Comparison of ENCODE assay signal across 16 cellular contexts in genomic region chr2:113694438-113694837, GRCh38.
DNase-seq lines count a peak whose midpoint lies in the region; ATAC-seq, FAIRE-seq and TF ChIP-seq lines count a peak whose summit lies in the region.
"Had no signal": no experiment of that assay in that cellular context is flagged by ENCODE, and none has a peak within 500 bp of the region (broad histone marks: within the 10 kb centered on the region; RNA-seq: fewer than 3 reads in every experiment).

No MANE protein-coding gene starts in this region.

- no peak overlapping the region for H3K4me3 ChIP-seq in HepG2 (replicated peaks in 1 of 3; ENCODE audit: insufficient read depth in 1 of 3, low read depth in 2 of 3, low read length in 3 of 3)
- no peak overlapping the region for H3K4me3 ChIP-seq in right lobe of liver
- no peak overlapping the region for H3K4me3 ChIP-seq in OCI-LY3 (ENCODE audit: low read length)
- H3K4me3 ChIP-seq in hepatocyte = no peak overlapping the region
- H3K4me3 ChIP-seq: gastroesophageal sphincter had no signal

- TF ChIP-seq EP300 in HepG2 (IDR thresholded peaks at IDR 0.05; ENCODE audit: low read depth in 2 of 2, low read length in 2 of 2) = no peak
- TF ChIP-seq EP300 in HepG2 (CRISPR knock-in tag; IDR thresholded peaks at IDR 0.05; ENCODE audit: borderline replicate concordance) = no peak

- H3K9ac ChIP-seq in HepG2 (ENCODE audit: insufficient read depth, low read depth, low read length) (no peak overlapping the region), OCI-LY3 (ENCODE audit: low read length) (no peak overlapping the region)

- no peaks in the 10 kb centered on the region for H3K27me3 Mint-ChIP-seq in dendritic cell treated with granulocyte-macrophage colony-stimulating factor and Interleukin-4, amounts not matched to agents 40 ng/mL and 50 ng/mL, for 4 days

- H3K4me2 ChIP-seq in HepG2 (ENCODE audit: low read depth, low read length) = no peak overlapping the region
- H3K4me2 ChIP-seq in OCI-LY3 (ENCODE audit: low read length) = peak overlapping the region; percentile 17; the same call in 1 of the 2 replicates
- H3K4me2 ChIP-seq in hepatocyte = no peak overlapping the region

- H4K20me1 ChIP-seq in HepG2 (ENCODE audit: insufficient read depth, low read length) (no peaks in the 10 kb centered on the region), OCI-LY3 (ENCODE audit: insufficient read depth, low read length) (no peaks in the 10 kb centered on the region), hepatocyte (ENCODE audit: insufficient read depth, poor library complexity, severe bottlenecking) (no peaks in the 10 kb centered on the region)

- H3K4me1 Mint-ChIP-seq in dendritic cell treated with granulocyte-macrophage colony-stimulating factor and Interleukin-4, amounts not matched to agents 40 ng/mL and 50 ng/mL, for 4 days (ENCODE audit: low read depth) = peaks cover 25% of the 10 kb centered on the region

- intact Hi-C loops in HepG2 (cut with micrococcal nuclease; ENCODE audit: unreplicated experiment) (no loop called here), right lobe of liver (cut with DNase I) (no loop called here)
- intact Hi-C loops in dendritic cell treated with granulocyte-macrophage colony-stimulating factor and Interleukin-4, amounts not matched to agents 40 ng/mL and 50 ng/mL, for 4 days (cut with micrococcal nuclease) = no loop called here

- TF ChIP-seq POLR2A in HepG2 (IDR thresholded peaks at IDR 0.05; ENCODE audit: insufficient read depth in 1 of 2, low read depth in 2 of 2, low read length in 2 of 2) (no peak), right lobe of liver (IDR thresholded peaks at IDR 0.05) (no peak)

- POLR2A ChIA-PET in HepG2 (lab: Yijun Ruan, JAX) = no interaction called here

- no peak overlapping the region for H3K4me3 Mint-ChIP-seq in dendritic cell treated with granulocyte-macrophage colony-stimulating factor and Interleukin-4, amounts not matched to agents 40 ng/mL and 50 ng/mL, for 4 days

- DNase-seq in HepG2 (ENCODE audit: low spot score) (no peak), right lobe of liver (no peak), NCI-H2196 (lab: John Stamatoyannopoulos, UW; ENCODE audit: unreplicated experiment) (no peak), hepatocyte (ENCODE audit: low spot score) (no peak)
- DNase-seq: anterior cingulate cortex, Caco-2, left colon, NCI-H1092, NCI-H2081, nucleus accumbens, SW 1271 had no signal

- TF ChIP-seq CTCF in HepG2 (CRISPR knock-in tag; IDR thresholded peaks at IDR 0.05) = no peak
- TF ChIP-seq CTCF in right lobe of liver (IDR thresholded peaks at IDR 0.05) = no peak
- no peak for TF ChIP-seq CTCF in OCI-LY3 (IDR thresholded peaks at IDR 0.05; ENCODE audit: low read depth, low read length)
- no peak for TF ChIP-seq CTCF in hepatocyte (IDR thresholded peaks at IDR 0.05; ENCODE audit: poor library complexity)

- no peaks in the 10 kb centered on the region for H3K4me1 ChIP-seq in HepG2 (ENCODE audit: insufficient read depth, low read length)
- no peaks in the 10 kb centered on the region for H3K4me1 ChIP-seq in right lobe of liver
- H3K4me1 ChIP-seq in OCI-LY3 (ENCODE audit: low read length) = peaks cover 67% of the 10 kb centered on the region
- H3K4me1 ChIP-seq in hepatocyte (ENCODE audit: insufficient read depth) = no peaks in the 10 kb centered on the region
- H3K4me1 ChIP-seq: Caco-2, gastroesophageal sphincter had no signal

- H3K9me3 ChIP-seq in HepG2 (ENCODE audit: low read length) (no peaks in the 10 kb centered on the region), right lobe of liver (no peaks in the 10 kb centered on the region), OCI-LY3 (ENCODE audit: insufficient read depth, low read length) (no peaks in the 10 kb centered on the region), hepatocyte (ENCODE audit: low read depth) (no peaks in the 10 kb centered on the region)
- H3K9me3 ChIP-seq: Caco-2, gastroesophageal sphincter had no signal

- 19% methylated on average over 9 of the region's 9 CpGs for WGBS in HepG2 (ENCODE audit: low lambda C conversion rate)
- WGBS in right lobe of liver (ENCODE audit: insufficient coverage, low coverage, low lambda C conversion rate, missing lambda C conversion rate) = 72% methylated on average over 7 of the region's 9 CpGs
- whole genome bisulfite sequencing in hepatocyte (ENCODE audit: low lambda C conversion rate, missing lambda C conversion rate) = 79% methylated on average over 9 of the region's 9 CpGs

- H2AFZ ChIP-seq in HepG2 (ENCODE audit: low read length) (no peak overlapping the region), OCI-LY3 (ENCODE audit: low read depth, low read length) (0 out of 2 replicates have a peak overlapping the region, but pooled peaks have one; percentile 1), hepatocyte (no peak overlapping the region)

- ATAC-seq in HepG2 (peak; percentile 54; the same call in 2 of the 3 replicates), right lobe of liver (no peak), GM21576 (IDR thresholded peaks at IDR 0.05; ENCODE audit: unreplicated experiment) (no peak)
- ATAC-seq: gastroesophageal sphincter, left colon had no signal

- no peak overlapping the region for H3K27ac ChIP-seq in HepG2 (ENCODE audit: extremely low read length, insufficient read depth, low read length)
- no peak overlapping the region for H3K27ac ChIP-seq in right lobe of liver
- H3K27ac ChIP-seq in OCI-LY3 (ENCODE audit: low read length) = no peak overlapping the region
- H3K27ac ChIP-seq in hepatocyte = no peak overlapping the region
- H3K27ac ChIP-seq: gastroesophageal sphincter had no signal

- BruUV-seq in HepG2 (replicated peaks; lab: Mats Ljungman, UMichigan) = no TSS peak

- H3K9me3 Mint-ChIP-seq in dendritic cell treated with granulocyte-macrophage colony-stimulating factor and Interleukin-4, amounts not matched to agents 40 ng/mL and 50 ng/mL, for 4 days = no peaks in the 10 kb centered on the region

- H3K9me2 ChIP-seq in hepatocyte (replicated peaks; ENCODE audit: insufficient read depth) = no peaks in the 10 kb centered on the region

- TF ChIP-seq RAD21 in HepG2 (CRISPR knock-in tag; IDR thresholded peaks at IDR 0.05) = no peak

- no peaks in the 10 kb centered on the region for H3K36me3 Mint-ChIP-seq in dendritic cell treated with granulocyte-macrophage colony-stimulating factor and Interleukin-4, amounts not matched to agents 40 ng/mL and 50 ng/mL, for 4 days (ENCODE audit: low read depth)

- H3K27ac Mint-ChIP-seq in dendritic cell treated with granulocyte-macrophage colony-stimulating factor and Interleukin-4, amounts not matched to agents 40 ng/mL and 50 ng/mL, for 4 days = peak overlapping the region; percentile 85

- H3K27me3 ChIP-seq in HepG2 (ENCODE audit: control insufficient read depth in 1 of 2, insufficient read depth in 2 of 2, low read length in 2 of 2) = no peaks in the 10 kb centered on the region
- H3K27me3 ChIP-seq in right lobe of liver = no peaks in the 10 kb centered on the region
- H3K27me3 ChIP-seq in OCI-LY3 (ENCODE audit: low read depth, low read length) = no peaks in the 10 kb centered on the region
- H3K27me3 ChIP-seq in hepatocyte = no peaks in the 10 kb centered on the region
- H3K27me3 ChIP-seq: gastroesophageal sphincter had no signal

- in situ Hi-C loops in HepG2 (cut with HindIII; ENCODE audit: extremely low pct_ligation_motif_present, low pct_unique_long_range_greater_than_20kb) = no loop called here

- CTCF ChIA-PET in HepG2 (lab: Yijun Ruan, JAX; ENCODE audit: low intra/inter-chr PET ratio, low total read pairs) = no interaction called here

- FAIRE-seq in HepG2 (lab: Jason Lieb, UNC) = no peak
- FAIRE-seq: H1 had no signal

- no peaks in the 10 kb centered on the region for H3K36me3 ChIP-seq in HepG2 (replicated peaks in 1 of 2; ENCODE audit: control insufficient read depth in 1 of 2, insufficient read depth in 2 of 2, low read length in 2 of 2)
- no peaks in the 10 kb centered on the region for H3K36me3 ChIP-seq in right lobe of liver
- no peaks in the 10 kb centered on the region for H3K36me3 ChIP-seq in OCI-LY3 (replicated peaks; ENCODE audit: low read depth, low read length)
- no peaks in the 10 kb centered on the region for H3K36me3 ChIP-seq in hepatocyte (replicated peaks; ENCODE audit: insufficient read depth, low read depth)
- H3K36me3 ChIP-seq: gastroesophageal sphincter had no signal

- no peaks in the 10 kb centered on the region for H3K79me2 ChIP-seq in HepG2 (ENCODE audit: insufficient read depth, low read length)
- no peaks in the 10 kb centered on the region for H3K79me2 ChIP-seq in OCI-LY3 (ENCODE audit: low read length)
- no peaks in the 10 kb centered on the region for H3K79me2 ChIP-seq in hepatocyte

TF ChIP-seq in HepG2, 621 proteins besides CTCF, POLR2A, EP300 and RAD21 (continues in another document):
- TF ChIP-seq SIN3A (IDR thresholded peaks at IDR 0.05; ENCODE audit: borderline replicate concordance, low read depth, low read length) (no peak), ZNF274 (CRISPR knock-in tag; IDR thresholded peaks at IDR 0.05) (no peak), ZC3H13 (CRISPR knock-in tag; IDR thresholded peaks at IDR 0.05) (no peak), ZNF33B (CRISPR knock-in tag; IDR thresholded peaks at IDR 0.05) (no peak), MZF1 (CRISPR knock-in tag; IDR thresholded peaks at IDR 0.05; ENCODE audit: borderline replicate concordance) (no peak), PLRG1 (conservative IDR thresholded peaks at IDR 0.05) (no peak), KAT2B (IDR thresholded peaks at IDR 0.05; ENCODE audit: borderline replicate concordance, low read depth, low read length) (no peak), ATF3 (CRISPR knock-in tag; IDR thresholded peaks at IDR 0.05) (no peak), RFXAP (CRISPR knock-in tag; IDR thresholded peaks at IDR 0.05; ENCODE audit: borderline replicate concordance) (no peak), TCF12 (IDR thresholded peaks at IDR 0.05) (no peak), TCF12 (CRISPR knock-in tag; IDR thresholded peaks at IDR 0.05) (no peak), ATAD3A (CRISPR knock-in tag; IDR thresholded peaks at IDR 0.05) (no peak), SRSF9 (IDR thresholded peaks at IDR 0.05; ENCODE audit: borderline replicate concordance, insufficient read depth, low read depth, low read length, poor library complexity, severe bottlenecking) (no peak), PAX8 (CRISPR knock-in tag; IDR thresholded peaks at IDR 0.05; ENCODE audit: borderline replicate concordance) (no peak), ZBTB8A (CRISPR knock-in tag; IDR thresholded peaks at IDR 0.05; ENCODE audit: borderline replicate concordance, low read depth) (no peak)
